In genomic region chr2:179613299-179613651, GRCh38 we compare ENCODE assay signal across 27 cellular contexts.
"Had no signal": no experiment of that assay in that cellular context is flagged by ENCODE, and none has a peak within 500 bp of the region (broad histone marks: within the 10 kb centered on the region; RNA-seq: fewer than 3 reads in every experiment).

No MANE protein-coding gene starts in this region.

- H3K9me3 ChIP-seq: gastrocnemius medialis, right lobe of liver, testis, tibial artery, upper lobe of right lung, uterus had no signal

- H3K27me3 ChIP-seq: gastrocnemius medialis, neural progenitor cell, right lobe of liver, testis, tibial artery, upper lobe of right lung, uterus had no signal

- H3K4me3 ChIP-seq: coronary artery, gastrocnemius medialis, lung, neural progenitor cell, right lobe of liver, testis, tibial artery, upper lobe of right lung, uterus had no signal

- H3K9me3 Mint-ChIP-seq: memory B cell, neural progenitor cell had no signal

- H3K79me2 ChIP-seq: parathyroid adenoma had no signal

- H3K9ac ChIP-seq: neural progenitor cell, parathyroid adenoma had no signal

- FAIRE-seq: endothelial cell of umbilical vein, kidney had no signal

- H3K36me3 ChIP-seq: gastrocnemius medialis, neural progenitor cell, right lobe of liver, tibial artery, upper lobe of right lung, uterus had no signal

- DNase-seq: dermis blood vessel endothelial cell; effector memory CD4-positive, alpha-beta T cell; erythroblast; gastrocnemius medialis; head of caudate nucleus; kidney; midbrain; naive thymus-derived CD4-positive, alpha-beta T cell; right lobe of liver; stimulated activated CD4-positive, alpha-beta T cell treated with anti-CD3 and anti-CD28 coated beads, Interleukin-2, amount 100 ng/mL, for 24 hours; stimulated activated CD4-positive, alpha-beta T cell treated with anti-CD3 and anti-CD28 coated beads, Interleukin-4, amount 100 ng/mL, for 24 hours; stimulated activated naive CD8-positive, alpha-beta T cell treated with anti-CD3 and anti-CD28 coated beads, Interleukin-15, Interleukin-2, amounts not matched to agents 100 U/mL and 50 U/mL, for 24 hours; substantia nigra; testis; tibial artery; uterus had no signal

- H3K4me2 ChIP-seq: neural progenitor cell had no signal

- H3K27me3 Mint-ChIP-seq: progenitor cell of endocrine pancreas had no signal

- H3K4me1 ChIP-seq: neural progenitor cell, parathyroid adenoma, right lobe of liver, uterus had no signal

- H3K27ac Mint-ChIP-seq: memory B cell; naive thymus-derived CD4-positive, alpha-beta T cell; neural progenitor cell; progenitor cell of endocrine pancreas; stimulated activated effector memory CD8-positive, alpha-beta T cell treated with anti-CD3 and anti-CD28 coated beads, Interleukin-12 subunit alpha, Interleukin-12 subunit beta, amount 100 ng/mL, for 72 hours had no signal

- H3K27ac ChIP-seq: coronary artery, gastrocnemius medialis, neural progenitor cell, parathyroid adenoma, right lobe of liver, testis, upper lobe of right lung had no signal

- H2AFZ ChIP-seq: neural progenitor cell, parathyroid adenoma had no signal

- H3K4me1 Mint-ChIP-seq: memory B cell; naive thymus-derived CD4-positive, alpha-beta T cell; stimulated activated effector memory CD8-positive, alpha-beta T cell treated with anti-CD3 and anti-CD28 coated beads, Interleukin-12 subunit alpha, Interleukin-12 subunit beta, amount 100 ng/mL, for 72 hours had no signal

- H3K4me3 Mint-ChIP-seq: memory B cell; naive thymus-derived CD4-positive, alpha-beta T cell; nephron; neural progenitor cell; stimulated activated effector memory CD8-positive, alpha-beta T cell treated with anti-CD3 and anti-CD28 coated beads, Interleukin-12 subunit alpha, Interleukin-12 subunit beta, amount 100 ng/mL, for 72 hours had no signal

- ATAC-seq: gastrocnemius medialis; left lobe of liver; naive thymus-derived CD4-positive, alpha-beta T cell; right lobe of liver; stimulated activated effector memory CD8-positive, alpha-beta T cell treated with anti-CD3 and anti-CD28 coated beads, Interleukin-12 subunit alpha, Interleukin-12 subunit beta, amount 100 ng/mL, for 72 hours; stimulated activated naive CD8-positive, alpha-beta T cell treated with anti-CD3 and anti-CD28 coated beads, Interleukin-15, Interleukin-2, amounts not matched to agents 100 U/mL and 50 U/mL, for 24 hours had no signal

- H3K36me3 Mint-ChIP-seq: memory B cell; naive thymus-derived CD4-positive, alpha-beta T cell; neural progenitor cell; stimulated activated effector memory CD8-positive, alpha-beta T cell treated with anti-CD3 and anti-CD28 coated beads, Interleukin-12 subunit alpha, Interleukin-12 subunit beta, amount 100 ng/mL, for 72 hours had no signal
